15 cellular contexts compared by ENCODE assay signal in the genomic region with DNA sequence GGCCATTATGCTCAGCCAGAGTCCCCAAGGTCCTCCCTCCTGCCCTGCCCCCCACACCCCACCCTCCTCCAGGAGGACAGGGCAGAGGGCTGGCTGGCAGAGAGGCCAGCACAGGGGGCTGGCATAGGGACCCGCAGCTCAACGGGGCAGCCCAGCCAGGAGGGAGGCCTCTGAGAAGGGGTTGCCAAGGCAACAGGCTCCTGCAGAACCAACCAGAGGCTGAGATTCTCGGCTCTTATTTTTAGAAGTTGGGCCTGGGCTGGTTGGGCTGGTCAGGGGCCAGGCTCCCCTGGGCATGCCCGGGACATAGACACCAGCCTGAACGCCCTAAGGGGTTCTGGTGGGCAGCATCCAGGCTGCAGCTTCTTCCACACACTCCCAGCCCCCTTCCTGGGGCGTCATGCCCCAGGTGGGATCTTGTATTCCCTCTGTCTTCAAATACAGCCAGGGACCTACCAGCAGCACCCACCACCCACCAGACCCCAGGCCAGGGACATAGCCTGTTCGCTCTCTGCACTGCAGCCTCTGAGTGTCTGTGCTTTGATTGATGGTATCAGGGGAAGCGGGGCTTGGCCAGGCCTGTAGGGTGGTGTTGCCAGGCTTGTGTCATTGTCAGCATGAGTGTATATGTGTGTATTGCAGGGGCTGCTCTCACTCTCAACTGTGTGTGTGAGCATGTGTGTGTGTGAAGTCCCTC. TPM values are rescaled to one million over a fixed set of nuclear protein-coding genes. Genes with fewer than 3 reads are reported as not detected.
DNase-seq lines count a peak whose midpoint lies in the region; ATAC-seq, FAIRE-seq and TF ChIP-seq lines count a peak whose summit lies in the region.
"Had no signal": no experiment of that assay in that cellular context is flagged by ENCODE, and none has a peak within 500 bp of the region (broad histone marks: within the 10 kb centered on the region; RNA-seq: fewer than 3 reads in every experiment).

No MANE protein-coding gene starts in this region.

- no peak for TF ChIP-seq EP300 in H1 (IDR thresholded peaks at IDR 0.05; ENCODE audit: borderline replicate concordance in 1 of 2, low read depth in 2 of 2, low read length in 2 of 2)

- peak overlapping the region; percentile 47 for H4K5ac ChIP-seq in H1 (ENCODE audit: insufficient read length, low read depth, low read length)

- H3K27me3 ChIP-seq in Panc1 (ENCODE audit: control insufficient read depth, insufficient read depth, low read length) (no peaks in the 10 kb centered on the region), H1 (replicated peaks in 1 of 4; ENCODE audit: control insufficient read depth in 3 of 4, extremely low read depth in 1 of 4, insufficient read depth in 3 of 4, low read length in 3 of 4) (no peaks in the 10 kb centered on the region; a peak in 2 of 7 replicates), gastrocnemius medialis (no peaks in the 10 kb centered on the region)
- H3K27me3 ChIP-seq: colonic mucosa had no signal

- no peak overlapping the region; the same call in 1 of the 2 replicates for H2AK5ac ChIP-seq in H1 (ENCODE audit: low read depth, low read length)

- no peaks in the 10 kb centered on the region for H3K79me2 ChIP-seq in H1 (ENCODE audit: control insufficient read depth in 1 of 2, insufficient read depth in 2 of 2, low read length in 2 of 2)

- peak; percentile 80 for DNase-seq in ELF-1 (ENCODE audit: low read depth, low spot score)
- no peak for DNase-seq in Panc1 (ENCODE audit: low read depth, low spot score)
- no peak for DNase-seq in H1 (ENCODE audit: low read depth in 1 of 2, low spot score in 2 of 2)
- DNase-seq in HPDE6-E6E7 (ENCODE audit: extremely low spot score) = no peak
- no peak for DNase-seq in activated naive CD4-positive, alpha-beta T cell treated with Interleukin-2 at 50 U/mL for 16 hours
- no peak for DNase-seq in germinal center (ENCODE audit: low spot score)
- no peak for DNase-seq in gastrocnemius medialis
- DNase-seq: activated CD4-positive, CD25-positive, alpha-beta regulatory T cell treated with anti-CD3 and anti-CD28 coated beads, Interleukin-2, amount 50 U/mL, for 72 hours; AML-193; colonic mucosa; esophagus squamous epithelium; HCEC 1CT had no signal

- TF ChIP-seq RAD21 in H1 (IDR thresholded peaks at IDR 0.05 in 1 of 2, conservative IDR thresholded peaks at IDR 0.05 in 1 of 2; ENCODE audit: low read depth in 2 of 2, low read length in 2 of 2) = no peak

- CTCF ChIA-PET in Panc1 (lab: Charles Lee) = no interaction called here
- CTCF ChIA-PET in H1 (lab: Charles Lee; ENCODE audit: partially characterized antibody) = interaction anchor here (1.6 to 3.3 kb wide), 4 partner anchors 8 to 66 kb away, joined by 3 to 22 read pairs (median 6); partner anchors contain the start of gene ADGRB2

- no peaks in the 10 kb centered on the region for H3K36me3 Mint-ChIP-seq in nephron (ENCODE audit: low read depth)
- H3K36me3 Mint-ChIP-seq: memory B cell had no signal

- H4K8ac ChIP-seq in H1 (ENCODE audit: extremely low read depth, insufficient read depth, low read length) = no peak overlapping the region; the same call in none of the 2 replicates

- no peak overlapping the region for H3K14ac ChIP-seq in H1 (ENCODE audit: insufficient read length)

- peak overlapping the region; percentile 86; the same call in 1 of the 2 replicates for H2BK5ac ChIP-seq in H1 (ENCODE audit: low read depth, low read length)

- H3K36me3 ChIP-seq in Panc1 (ENCODE audit: control insufficient read depth, insufficient read depth, low read length) (no peaks in the 10 kb centered on the region), H1 (ENCODE audit: control insufficient read depth in 2 of 4, insufficient read depth in 4 of 4, low read length in 3 of 4) (no peaks in the 10 kb centered on the region), gastrocnemius medialis (no peaks in the 10 kb centered on the region)
- H3K36me3 ChIP-seq: colonic mucosa, esophagus squamous epithelium, tibial nerve had no signal

- H3K4me3 Mint-ChIP-seq in nephron = peak overlapping the region; percentile 5 to 50 (median 9)
- H3K4me3 Mint-ChIP-seq: memory B cell had no signal

- peak overlapping the region; percentile 69 for H2BK120ac ChIP-seq in H1 (replicated peaks; ENCODE audit: low read depth, low read length)

- no peak for FAIRE-seq in H1 (lab: Jason Lieb, UNC)

- peak overlapping the region; percentile 96 for H2BK20ac ChIP-seq in H1 (ENCODE audit: low read length)

- H3K4me2 ChIP-seq in H1 (ENCODE audit: insufficient read depth in 1 of 2, low read depth in 2 of 2, low read length in 2 of 2) = peak overlapping the region; percentile 13 to 43; a peak in 3 of 4 replicates

- intact Hi-C loops in Panc1 (cut with micrococcal nuclease; ENCODE audit: unreplicated experiment) (loop anchor here (10.0 kb wide), 1 partner anchor 217 kb away; no protein-coding TSS in a partner anchor), gastrocnemius medialis (cut with DNase I; ENCODE audit: low total_unique reads) (no loop called here)

- H3K27ac ChIP-seq in Panc1 (ENCODE audit: low read length) = no peak overlapping the region
- peak overlapping the region; percentile 46; the same call in 1 of the 2 replicates for H3K27ac ChIP-seq in H1 (ENCODE audit: low read depth, low read length)
- H3K27ac ChIP-seq in gastrocnemius medialis = no peak overlapping the region
- H3K27ac ChIP-seq: colonic mucosa, esophagus squamous epithelium, tibial nerve had no signal

- H3K27me3 Mint-ChIP-seq in nephron (ENCODE audit: low read depth) = peaks cover 17% of the 10 kb centered on the region

- H3K9ac ChIP-seq in H1 (replicated peaks in 1 of 4; ENCODE audit: extremely low read depth in 1 of 4, low read depth in 3 of 4, low read length in 3 of 4) = no peak overlapping the region; a peak in 1 of 7 replicates

- POLR2A ChIA-PET in Panc1 (lab: Charles Lee) (no interaction called here), H1 (lab: Charles Lee; ENCODE audit: partially characterized antibody) (interaction anchor here (1.7 to 2.2 kb wide), 3 partner anchors 7 to 18 kb away, joined by 4 to 6 read pairs (median 4); no protein-coding TSS in a partner anchor)

- no peaks in the 10 kb centered on the region for H3K9me3 Mint-ChIP-seq in nephron
- H3K9me3 Mint-ChIP-seq: memory B cell had no signal

- no peak overlapping the region for H3K56ac ChIP-seq in H1 (replicated peaks; ENCODE audit: insufficient read length, low read depth, low read length)

- H3K23ac ChIP-seq in H1 (ENCODE audit: insufficient read length) = no peak overlapping the region

- TF ChIP-seq CTCF in Panc1 (IDR thresholded peaks at IDR 0.05) = no peak
- TF ChIP-seq CTCF in H1 (IDR thresholded peaks at IDR 0.05; ENCODE audit: control extremely low read depth in 1 of 3, insufficient read depth in 1 of 3, low read depth in 1 of 3, low read length in 3 of 3) = no peak
- TF ChIP-seq CTCF in nephron (IDR thresholded peaks at IDR 0.05; ENCODE audit: unreplicated experiment in 3 of 3) = no peak
- no peak for TF ChIP-seq CTCF in gastrocnemius medialis (IDR thresholded peaks at IDR 0.05 in 4 of 5, conservative IDR thresholded peaks at IDR 0.05 in 1 of 5)

- H3K4ac ChIP-seq in H1 (replicated peaks; ENCODE audit: insufficient read length, low read depth, low read length) = peak overlapping the region; percentile 74

- peak; percentile 22; the same call in 1 of the 2 replicates for ATAC-seq in Panc1
- ATAC-seq in gastrocnemius medialis = no peak

- WGBS in H1 (ENCODE audit: extremely low coverage in 1 of 2, insufficient coverage in 1 of 2, insufficient read length in 1 of 2, insufficient replicate concordance in 2 of 2, low coverage in 1 of 2, low lambda C conversion rate in 2 of 2, missing lambda C conversion rate in 1 of 2), 2 experiments = 69% methylated on average over 8 of the region's 8 CpGs; no CpG with 5 or more reads in 1 of the 2 experiments

- peak overlapping the region; percentile 95 for H2BK12ac ChIP-seq in H1 (ENCODE audit: low read depth, low read length)

- H3K23me2 ChIP-seq in H1 (ENCODE audit: low read depth, low read length) = no peaks in the 10 kb centered on the region

- H3K4me1 Mint-ChIP-seq in nephron = peaks cover 57% of the 10 kb centered on the region

- H3K27ac Mint-ChIP-seq in nephron = peak overlapping the region; percentile 83 to 96 (median 86)
- H3K27ac Mint-ChIP-seq: memory B cell had no signal

- no peak overlapping the region for H2AFZ ChIP-seq in H1 (ENCODE audit: low read length)

- H3K4me3 ChIP-seq in Panc1 (ENCODE audit: low read depth in 2 of 2, low read length in 2 of 2) (no peak overlapping the region), H1 (ENCODE audit: extremely low read depth in 1 of 4, insufficient read depth in 2 of 4, low read depth in 3 of 4, low read length in 4 of 4) (no peak overlapping the region), gastrocnemius medialis (no peak overlapping the region)
- H3K4me3 ChIP-seq: colonic mucosa, esophagus squamous epithelium, tibial nerve had no signal

- H4K91ac ChIP-seq in H1 (replicated peaks; ENCODE audit: insufficient read length, low read length) = peak overlapping the region; percentile 75

- H3K4me1 ChIP-seq in Panc1 (ENCODE audit: control insufficient read depth, insufficient read depth, low read length) (peaks cover 5% of the 10 kb centered on the region; the same call in 1 of the 2 replicates), H1 (replicated peaks in 1 of 4; ENCODE audit: control insufficient read depth in 3 of 4, insufficient read depth in 4 of 4, low read length in 3 of 4) (peaks cover 0 to 21% (median 18%) of the 10 kb centered on the region in 4 experiments; a peak in 6 of 7 replicates), gastrocnemius medialis (no peaks in the 10 kb centered on the region)
- H3K4me1 ChIP-seq: colonic mucosa had no signal

- no peaks in the 10 kb centered on the region for H3K79me1 ChIP-seq in H1 (ENCODE audit: low read depth, low read length)

- TF ChIP-seq POLR2A in H1 (IDR thresholded peaks at IDR 0.05; ENCODE audit: control extremely low read depth in 1 of 2, low read depth in 2 of 2, low read length in 2 of 2) (no peak), gastrocnemius medialis (IDR thresholded peaks at IDR 0.05) (no peak)

- in situ Hi-C loops in Panc1 (cut with HindIII; ENCODE audit: low pct_unique_long_range_greater_than_20kb, low sequenced_read_pairs) (no loop called here), gastrocnemius medialis (cut with MboI; ENCODE audit: low sequenced_read_pairs in 4 of 4) (loop anchor here (5.0 to 25.0 kb wide), 4 partner anchors 115 to 220 kb away; no protein-coding TSS in a partner anchor)

- no TSS peak for BruUV-seq in Panc1 (replicated peaks; lab: Mats Ljungman, UMichigan)

- H2BK15ac ChIP-seq in H1 (ENCODE audit: low read length) = no peak overlapping the region; the same call in 1 of the 2 replicates

- H3K9me3 ChIP-seq in Panc1 (ENCODE audit: control insufficient read depth, insufficient read depth, low read depth, low read length) (no peaks in the 10 kb centered on the region), H1 (ENCODE audit: insufficient read depth in 2 of 2, low read depth in 1 of 2, low read length in 1 of 2) (no peaks in the 10 kb centered on the region), gastrocnemius medialis (no peaks in the 10 kb centered on the region)
- H3K9me3 ChIP-seq: colonic mucosa, esophagus squamous epithelium, tibial nerve had no signal

- H4K20me1 ChIP-seq in H1 (replicated peaks in 1 of 2; ENCODE audit: control insufficient read depth in 1 of 2, insufficient read depth in 2 of 2, low read length in 2 of 2) = no peaks in the 10 kb centered on the region

- peak overlapping the region; percentile 72 for H3K18ac ChIP-seq in H1 (ENCODE audit: extremely low read depth, low read length)

RNA-seq across cellular contexts. Expression of gene ADGRB2, which starts 18.1 kb away (rescaled TPM):
- 34.8 TPM for total RNA-seq in Panc1 (2021; ENCODE audit: unreplicated experiment)
- 31.5 TPM for polyA plus RNA-seq in Panc1 (2012; ENCODE audit: insufficient read length)
- total RNA-seq in H1 (2021; fragmentation: NEBNext Ultra II Directional; extraction: Animal tissue kit (Norgen Biotek cat#: 25700)) = 25.8 and 26.2 TPM in 2 replicates
- polyA plus RNA-seq in H1 (2011; rRNA removed) = 15.6 and 29.0 TPM in 2 replicates
- polyA plus RNA-seq in H1 (2011; cell fraction: cytosol; rRNA removed) = 20.6 TPM
- 126 TPM for polyA plus RNA-seq in H1 (2011; cell fraction: nucleus; rRNA removed)
- 17.3 to 29.1 TPM (median 22.1 TPM) in 4 replicates for polyA plus RNA-seq in H1 (2012, experiment 1 of 2)
- 15.4 TPM for polyA plus RNA-seq in H1 (2012, experiment 2 of 2)
- polyA plus RNA-seq in H1 (2013, experiment 1 of 2) = 13.4 TPM
- polyA plus RNA-seq in H1 (2013, experiment 2 of 2) = 13.0 TPM
- polyA minus RNA-seq in H1 (2011; rRNA and poly(A)+ RNA removed) = 7.5 and 9.4 TPM in 2 replicates
- polyA minus RNA-seq in H1 (2011; cell fraction: cytosol; rRNA and poly(A)+ RNA removed) = 14.0 TPM
- 22.9 TPM for polyA minus RNA-seq in H1 (2011; cell fraction: nucleus; rRNA and poly(A)+ RNA removed)
- 1 to 10 TPM in 3 of 4 donors, not detected in 1; 1.1 to 2.2 (median 1.7) TPM for total RNA-seq in gastrocnemius medialis

RNA-seq across cellular contexts. Expression of gene SPOCD1, which starts 33.6 kb away (rescaled TPM):
- 0.54 TPM for total RNA-seq in Panc1 (2021; ENCODE audit: unreplicated experiment)
- polyA plus RNA-seq in Panc1 (2012; ENCODE audit: insufficient read length) = 0.22 TPM
- total RNA-seq in H1 (2021; fragmentation: NEBNext Ultra II Directional; extraction: Animal tissue kit (Norgen Biotek cat#: 25700)) = 1.8 and 2.0 TPM in 2 replicates
- polyA plus RNA-seq in H1 (2011; rRNA removed) = 2.9 and 4.2 TPM in 2 replicates
- 4.7 TPM for polyA plus RNA-seq in H1 (2011; cell fraction: cytosol; rRNA removed)
- 13.1 TPM for polyA plus RNA-seq in H1 (2011; cell fraction: nucleus; rRNA removed)
- 1.9 to 2.6 TPM (median 2.1 TPM) in 4 replicates for polyA plus RNA-seq in H1 (2012, experiment 1 of 2)
- 0.84 TPM for polyA plus RNA-seq in H1 (2012, experiment 2 of 2)
- polyA plus RNA-seq in H1 (2013, experiment 1 of 2) = 1.4 TPM
- polyA plus RNA-seq in H1 (2013, experiment 2 of 2) = 1.0 TPM
- polyA minus RNA-seq in H1 (2011; rRNA and poly(A)+ RNA removed) = 2.2 and 3.0 TPM in 2 replicates
- 1.2 TPM for polyA minus RNA-seq in H1 (2011; cell fraction: cytosol; rRNA and poly(A)+ RNA removed)
- 5.6 TPM for polyA minus RNA-seq in H1 (2011; cell fraction: nucleus; rRNA and poly(A)+ RNA removed)
- not detected for total RNA-seq in gastrocnemius medialis
